ENCODE assay signal across 21 cellular contexts in genomic region chr1:235203428-235203827, GRCh38.
"Had no signal": no experiment of that assay in that cellular context is flagged by ENCODE, and none has a peak within 500 bp of the region (broad histone marks: within the 10 kb centered on the region; RNA-seq: fewer than 3 reads in every experiment).

No MANE protein-coding gene starts in this region.

- H3K27ac ChIP-seq: KMS-11, RWPE1 had no signal

- DNase-seq: Kasumi-1, MV-4-11, NCI-H1048, NCI-H1105 treated with DMSO at 0.1 percent for 48 hours, NCI-H1417 treated with DMSO at 0.1 percent for 48 hours, NCI-H146, NCI-H1694 treated with DMSO at 0.1 percent for 48 hours, NCI-H1930, NCI-H2081 treated with DMSO at 0.1 percent for 48 hours, NCI-H2171, NCI-H226, NCI-H446, NCI-H510A, NCI-H524 treated with DMSO at 0.1 percent for 48 hours, NCI-H69, NCI-H774, SHP77, SK-N-SH, SW 1271 had no signal

- H3K9ac ChIP-seq: KMS-11, SK-N-SH had no signal

- H3K9me3 ChIP-seq: SK-N-SH had no signal
